16 cellular contexts compared by ENCODE assay signal in the genomic region with DNA sequence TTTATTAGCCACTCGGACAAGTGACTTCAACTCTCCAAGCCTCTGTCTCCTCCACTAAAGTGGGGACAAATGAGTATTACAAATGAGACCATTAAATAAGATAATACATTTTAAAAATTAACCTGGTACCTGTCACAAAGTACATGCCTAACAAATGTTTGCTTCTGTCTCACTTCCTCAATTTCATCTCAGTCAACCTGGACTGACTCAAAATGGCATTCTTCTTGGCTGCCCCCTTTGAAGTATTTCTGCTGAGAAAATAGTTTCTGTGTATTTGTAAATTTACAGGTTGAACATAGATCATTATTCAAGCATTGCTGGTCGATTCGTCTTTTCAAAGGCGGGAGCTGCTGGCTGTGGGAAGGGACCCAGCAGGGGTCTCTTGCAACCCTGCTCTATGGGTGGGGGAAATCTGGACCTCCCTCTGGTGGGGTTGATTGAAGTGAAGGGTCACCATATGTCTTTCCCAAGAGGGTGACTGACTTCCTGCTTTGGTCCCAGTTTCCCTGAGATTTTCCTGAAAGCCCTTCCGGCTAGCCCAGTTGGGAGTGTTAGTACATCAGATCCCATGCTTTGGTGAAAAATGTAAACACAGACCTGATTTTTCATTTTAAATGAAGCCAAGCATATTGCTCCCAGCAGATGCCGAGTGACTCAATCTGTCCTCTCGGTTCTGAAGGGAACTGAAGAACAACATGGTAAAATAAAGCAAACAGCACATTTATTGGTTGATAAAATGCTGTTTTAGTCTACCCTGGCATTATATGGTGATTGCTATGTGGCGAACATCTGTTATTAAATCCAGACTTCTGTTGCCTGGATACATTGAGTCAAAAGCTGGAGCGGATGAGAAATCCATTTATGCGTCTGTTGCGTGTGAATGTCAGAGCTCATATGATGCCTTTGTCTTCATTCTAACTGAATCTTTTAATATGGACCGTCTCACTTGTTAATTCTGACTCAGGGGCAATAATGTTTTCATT.
DNase-seq lines count a peak whose midpoint lies in the region; ATAC-seq and TF ChIP-seq lines count a peak whose summit lies in the region.
"Had no signal": no experiment of that assay in that cellular context is flagged by ENCODE, and none has a peak within 500 bp of the region (broad histone marks: within the 10 kb centered on the region; RNA-seq: fewer than 3 reads in every experiment).

No MANE protein-coding gene starts in this region.

- peaks cover 51% of the 10 kb centered on the region for H3K4me1 Mint-ChIP-seq in brain

- peak overlapping the region; percentile 56 for H3K4me2 ChIP-seq in neural cell (ENCODE audit: low read length)

- no peak for DNase-seq in foreskin keratinocyte
- DNase-seq in NCI-H446 treated with DMSO at 0.1 percent for 48 hours (lab: John Stamatoyannopoulos, UW): no peak
- no peak for DNase-seq in pons (ENCODE audit: low spot score)
- DNase-seq: activated CD4-positive, CD25-positive, alpha-beta regulatory T cell; activated naive CD8-positive, alpha-beta T cell treated with anti-CD3 and anti-CD28 coated beads, Interleukin-2, amount 50 U/mL, for 24 hours; effector memory CD8-positive, alpha-beta T cell; Karpas-422; left lung; NCI-H1105; stimulated activated CD4-positive, alpha-beta T cell treated with anti-CD3 and anti-CD28 coated beads, Interleukin-2, amount 100 ng/mL, for 24 hours had no signal

- H3K9me2 ChIP-seq in neural cell (ENCODE audit: insufficient read depth, low read length): no peaks in the 10 kb centered on the region

- H2AFZ ChIP-seq in neural cell (ENCODE audit: low read depth, low read length): no peak overlapping the region

- H3K79me2 ChIP-seq in neural cell (replicated peaks; ENCODE audit: insufficient read depth, low read length): no peaks in the 10 kb centered on the region

- TF ChIP-seq CTCF in brain (conservative IDR thresholded peaks at IDR 0.05): no peak
- TF ChIP-seq CTCF in neural cell (IDR thresholded peaks at IDR 0.05; ENCODE audit: poor library complexity, severe bottlenecking): no peak
- no peak for TF ChIP-seq CTCF in foreskin keratinocyte (conservative IDR thresholded peaks at IDR 0.05)

- peaks cover 6% of the 10 kb centered on the region for H3K27me3 Mint-ChIP-seq in brain

- no peaks in the 10 kb centered on the region for H3K4me1 ChIP-seq in foreskin keratinocyte

- H3K9ac ChIP-seq in neural cell (ENCODE audit: low read length): peak overlapping the region; percentile 47

- peak overlapping the region; percentile 83 for H3K27ac ChIP-seq in neural cell (ENCODE audit: low read length)
- no peak overlapping the region for H3K27ac ChIP-seq in foreskin keratinocyte
- H3K27ac ChIP-seq: left lung had no signal

- TF ChIP-seq RAD21 in neural cell (conservative IDR thresholded peaks at IDR 0.05): no peak

- peaks cover 9 to 26% (median 13%) of the 10 kb centered on the region in 5 experiments for H3K9me3 Mint-ChIP-seq in brain

- peak; percentile 82 for TF ChIP-seq EP300 in neural cell (conservative IDR thresholded peaks at IDR 0.05; ENCODE audit: poor library complexity, severe bottlenecking)

- H3K36me3 Mint-ChIP-seq in brain: peaks cover 6% of the 10 kb centered on the region

- H3K27me3 ChIP-seq in neural cell (ENCODE audit: insufficient read depth, low read depth, low read length): no peaks in the 10 kb centered on the region
- H3K27me3 ChIP-seq in foreskin keratinocyte: peaks cover 23% of the 10 kb centered on the region

- no peaks in the 10 kb centered on the region for H3K36me3 ChIP-seq in neural cell (ENCODE audit: insufficient read depth, low read length)
- H3K36me3 ChIP-seq: left lung had no signal

- peaks cover 2% of the 10 kb centered on the region for H3F3A ChIP-seq in neural cell (ENCODE audit: insufficient read depth, low read length, poor library complexity, severe bottlenecking)

- peak overlapping the region; percentile 40 for H3K4me3 ChIP-seq in neural cell (ENCODE audit: low read length)
- H3K4me3 ChIP-seq: left lung had no signal

- ATAC-seq in GM18867 (IDR thresholded peaks at IDR 0.05; ENCODE audit: unreplicated experiment) (peak; percentile 51), HG03342 (IDR thresholded peaks at IDR 0.05; ENCODE audit: unreplicated experiment) (peak; percentile 53), foreskin keratinocyte (no peak)
- ATAC-seq: activated naive CD8-positive, alpha-beta T cell treated with anti-CD3 and anti-CD28 coated beads, Interleukin-2, amount 50 U/mL, for 24 hours; activated T-helper 17 cell treated with anti-CD3 and anti-CD28 coated beads, Interleukin-2, amount 50 U/mL, for 72 hours; effector memory CD8-positive, alpha-beta T cell; left lung; sciatic nerve had no signal

- H3K4me3 Mint-ChIP-seq in brain: peak overlapping the region in 2 of 5 experiments; percentile 3 to 18
- H3K4me3 Mint-ChIP-seq: activated naive CD8-positive, alpha-beta T cell treated with anti-CD3 and anti-CD28 coated beads, Interleukin-2, amount 50 U/mL, for 24 hours; activated T-helper 17 cell treated with anti-CD3 and anti-CD28 coated beads, Interleukin-2, amount 50 U/mL, for 72 hours; effector memory CD8-positive, alpha-beta T cell had no signal

- H4K20me1 ChIP-seq in neural cell (ENCODE audit: insufficient read depth): no peaks in the 10 kb centered on the region

- peak overlapping the region in 4 of 5 experiments; percentile 49 to 81 (median 73) for H3K27ac Mint-ChIP-seq in brain
- H3K27ac Mint-ChIP-seq: activated naive CD8-positive, alpha-beta T cell treated with anti-CD3 and anti-CD28 coated beads, Interleukin-2, amount 50 U/mL, for 24 hours; activated T-helper 17 cell treated with anti-CD3 and anti-CD28 coated beads, Interleukin-2, amount 50 U/mL, for 72 hours; effector memory CD8-positive, alpha-beta T cell had no signal

- peaks cover 6% of the 10 kb centered on the region for H3K9me3 ChIP-seq in neural cell (ENCODE audit: low read length)

TF ChIP-seq in neural cell, 6 proteins besides CTCF, POLR2A, EP300 and RAD21:
- TF ChIP-seq EZH2 (IDR thresholded peaks at IDR 0.05; ENCODE audit: borderline replicate concordance, insufficient read depth, low read length, poor library complexity, severe bottlenecking) (no peak), POLR2AphosphoS5 (IDR thresholded peaks at IDR 0.05) (peak; percentile 56), MXI1 (conservative IDR thresholded peaks at IDR 0.05; ENCODE audit: poor library complexity, severe bottlenecking) (no peak), SMC3 (conservative IDR thresholded peaks at IDR 0.05; ENCODE audit: poor library complexity) (no peak), TAF1 (IDR thresholded peaks at IDR 0.05; ENCODE audit: low read depth) (no peak)
- TF ChIP-seq, protein P1, sequence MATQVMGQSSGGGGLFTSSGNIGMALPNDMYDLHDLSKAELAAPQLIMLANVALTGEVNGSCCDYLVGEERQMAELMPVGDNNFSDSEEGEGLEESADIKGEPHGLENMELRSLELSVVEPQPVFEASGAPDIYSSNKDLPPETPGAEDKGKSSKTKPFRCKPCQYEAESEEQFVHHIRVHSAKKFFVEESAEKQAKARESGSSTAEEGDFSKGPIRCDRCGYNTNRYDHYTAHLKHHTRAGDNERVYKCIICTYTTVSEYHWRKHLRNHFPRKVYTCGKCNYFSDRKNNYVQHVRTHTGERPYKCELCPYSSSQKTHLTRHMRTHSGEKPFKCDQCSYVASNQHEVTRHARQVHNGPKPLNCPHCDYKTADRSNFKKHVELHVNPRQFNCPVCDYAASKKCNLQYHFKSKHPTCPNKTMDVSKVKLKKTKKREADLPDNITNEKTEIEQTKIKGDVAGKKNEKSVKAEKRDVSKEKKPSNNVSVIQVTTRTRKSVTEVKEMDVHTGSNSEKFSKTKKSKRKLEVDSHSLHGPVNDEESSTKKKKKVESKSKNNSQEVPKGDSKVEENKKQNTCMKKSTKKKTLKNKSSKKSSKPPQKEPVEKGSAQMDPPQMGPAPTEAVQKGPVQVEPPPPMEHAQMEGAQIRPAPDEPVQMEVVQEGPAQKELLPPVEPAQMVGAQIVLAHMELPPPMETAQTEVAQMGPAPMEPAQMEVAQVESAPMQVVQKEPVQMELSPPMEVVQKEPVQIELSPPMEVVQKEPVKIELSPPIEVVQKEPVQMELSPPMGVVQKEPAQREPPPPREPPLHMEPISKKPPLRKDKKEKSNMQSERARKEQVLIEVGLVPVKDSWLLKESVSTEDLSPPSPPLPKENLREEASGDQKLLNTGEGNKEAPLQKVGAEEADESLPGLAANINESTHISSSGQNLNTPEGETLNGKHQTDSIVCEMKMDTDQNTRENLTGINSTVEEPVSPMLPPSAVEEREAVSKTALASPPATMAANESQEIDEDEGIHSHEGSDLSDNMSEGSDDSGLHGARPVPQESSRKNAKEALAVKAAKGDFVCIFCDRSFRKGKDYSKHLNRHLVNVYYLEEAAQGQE (IDR thresholded peaks at IDR 0.05; ENCODE audit: borderline replicate concordance): peak; percentile 83
